In genomic region chr16:57029161-57030160, GRCh38 we compare ENCODE assay signal across 1 cellular context.
TF ChIP-seq lines count a peak whose summit lies in the region.

No MANE protein-coding gene starts in this region.

TF ChIP-seq in SK-N-SH treated with all-trans-retinoic acid at 6 μM for 48 hours, 23 proteins besides CTCF, POLR2A, EP300 and RAD21 (continued from another document):
- TF ChIP-seq, protein P1, sequence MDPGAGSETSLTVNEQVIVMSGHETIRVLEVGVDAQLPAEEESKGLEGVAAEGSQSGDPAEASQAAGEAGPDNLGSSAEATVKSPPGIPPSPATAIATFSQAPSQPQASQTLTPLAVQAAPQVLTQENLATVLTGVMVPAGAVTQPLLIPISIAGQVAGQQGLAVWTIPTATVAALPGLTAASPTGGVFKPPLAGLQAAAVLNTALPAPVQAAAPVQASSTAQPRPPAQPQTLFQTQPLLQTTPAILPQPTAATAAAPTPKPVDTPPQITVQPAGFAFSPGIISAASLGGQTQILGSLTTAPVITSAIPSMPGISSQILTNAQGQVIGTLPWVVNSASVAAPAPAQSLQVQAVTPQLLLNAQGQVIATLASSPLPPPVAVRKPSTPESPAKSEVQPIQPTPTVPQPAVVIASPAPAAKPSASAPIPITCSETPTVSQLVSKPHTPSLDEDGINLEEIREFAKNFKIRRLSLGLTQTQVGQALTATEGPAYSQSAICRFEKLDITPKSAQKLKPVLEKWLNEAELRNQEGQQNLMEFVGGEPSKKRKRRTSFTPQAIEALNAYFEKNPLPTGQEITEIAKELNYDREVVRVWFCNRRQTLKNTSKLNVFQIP (CRISPR knock-in tag; IDR thresholded peaks at IDR 0.05; ENCODE audit: borderline replicate concordance, low read depth), result no peak
- no peak for TF ChIP-seq ZFP30 (CRISPR knock-in tag; IDR thresholded peaks at IDR 0.05)
- TF ChIP-seq, protein P2, sequence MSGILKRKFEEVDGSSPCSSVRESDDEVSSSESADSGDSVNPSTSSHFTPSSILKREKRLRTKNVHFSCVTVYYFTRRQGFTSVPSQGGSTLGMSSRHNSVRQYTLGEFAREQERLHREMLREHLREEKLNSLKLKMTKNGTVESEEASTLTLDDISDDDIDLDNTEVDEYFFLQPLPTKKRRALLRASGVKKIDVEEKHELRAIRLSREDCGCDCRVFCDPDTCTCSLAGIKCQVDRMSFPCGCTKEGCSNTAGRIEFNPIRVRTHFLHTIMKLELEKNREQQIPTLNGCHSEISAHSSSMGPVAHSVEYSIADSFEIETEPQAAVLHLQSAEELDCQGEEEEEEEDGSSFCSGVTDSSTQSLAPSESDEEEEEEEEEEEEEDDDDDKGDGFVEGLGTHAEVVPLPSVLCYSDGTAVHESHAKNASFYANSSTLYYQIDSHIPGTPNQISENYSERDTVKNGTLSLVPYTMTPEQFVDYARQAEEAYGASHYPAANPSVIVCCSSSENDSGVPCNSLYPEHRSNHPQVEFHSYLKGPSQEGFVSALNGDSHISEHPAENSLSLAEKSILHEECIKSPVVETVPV (CRISPR knock-in tag; IDR thresholded peaks at IDR 0.05), result no peak
- no peak for TF ChIP-seq TCF4 (CRISPR knock-in tag; IDR thresholded peaks at IDR 0.05; ENCODE audit: borderline replicate concordance)
